ENCODE assay signal across 8 cellular contexts in genomic region chr15:73630796-73631471, GRCh38. TPM values are rescaled to one million over a fixed set of nuclear protein-coding genes. Genes with fewer than 3 reads are reported as not detected.
DNase-seq lines count a peak whose midpoint lies in the region; ATAC-seq, FAIRE-seq and TF ChIP-seq lines count a peak whose summit lies in the region.

No MANE protein-coding gene starts in this region.

- TF ChIP-seq RAD21 in H1 (IDR thresholded peaks at IDR 0.05 in 1 of 2, conservative IDR thresholded peaks at IDR 0.05 in 1 of 2; ENCODE audit: low read depth in 2 of 2, low read length in 2 of 2) = no peak

- no peaks in the 10 kb centered on the region for H3K9me3 ChIP-seq in CD8-positive, alpha-beta memory T cell (ENCODE audit: low read length)
- no peaks in the 10 kb centered on the region for H3K9me3 ChIP-seq in NT2/D1 (ENCODE audit: insufficient read depth, low read length)
- no peaks in the 10 kb centered on the region for H3K9me3 ChIP-seq in H1 (ENCODE audit: insufficient read depth in 2 of 2, low read depth in 1 of 2, low read length in 1 of 2)
- H3K9me3 ChIP-seq in neuron (ENCODE audit: low read length) = no peaks in the 10 kb centered on the region
- H3K9me3 ChIP-seq in tibial nerve = no peaks in the 10 kb centered on the region

- H3K36me3 ChIP-seq in CD8-positive, alpha-beta memory T cell (ENCODE audit: insufficient read depth, low read length) = no peaks in the 10 kb centered on the region
- H3K36me3 ChIP-seq in NT2/D1 (ENCODE audit: insufficient read depth, insufficient read length, low read length) (no peaks in the 10 kb centered on the region), H1 (ENCODE audit: control insufficient read depth in 2 of 4, insufficient read depth in 4 of 4, low read length in 3 of 4) (no peaks in the 10 kb centered on the region), neuron (ENCODE audit: insufficient read depth, low read length) (no peaks in the 10 kb centered on the region), tibial nerve (no peaks in the 10 kb centered on the region)

- no peak for ATAC-seq in GM21423 (IDR thresholded peaks at IDR 0.05; ENCODE audit: unreplicated experiment)
- ATAC-seq in HG02610 (IDR thresholded peaks at IDR 0.05; ENCODE audit: unreplicated experiment) = no peak

- peak overlapping the region; percentile 28 to 92 (median 71) for H3K4me3 Mint-ChIP-seq in CD8-positive, alpha-beta memory T cell
- H3K4me3 Mint-ChIP-seq in activated T-helper 2 cell treated with anti-CD3 and anti-CD28 coated beads, Interferon-gamma antibody, Interleukin-2, Interleukin-4, amounts not matched to agents 10 μg/mL and 5 μg/mL and 100 μg/mL, durations not matched to agents 14 hours and 24 hours and 36 hours (ENCODE audit: low read depth) = no peak overlapping the region

- intact Hi-C loops in activated T-helper 2 cell treated with anti-CD3 and anti-CD28 coated beads, Interferon-gamma antibody, Interleukin-2, Interleukin-4, amounts not matched to agents 10 μg/mL and 5 μg/mL and 100 μg/mL, durations not matched to agents 14 hours and 24 hours and 36 hours (cut with micrococcal nuclease) = loop anchor here (5.0 kb wide), 1 partner anchor 51 kb away; the partner anchor contains the start of gene CD276

- no peak overlapping the region for H2BK5ac ChIP-seq in H1 (ENCODE audit: low read depth, low read length)

- peaks cover 47 to 66% (median 61%) of the 10 kb centered on the region in 3 donors for H3K4me1 Mint-ChIP-seq in CD8-positive, alpha-beta memory T cell
- peaks cover 38% of the 10 kb centered on the region for H3K4me1 Mint-ChIP-seq in activated T-helper 2 cell treated with anti-CD3 and anti-CD28 coated beads, Interferon-gamma antibody, Interleukin-2, Interleukin-4, amounts not matched to agents 10 μg/mL and 5 μg/mL and 100 μg/mL, durations not matched to agents 14 hours and 24 hours and 36 hours (ENCODE audit: low read depth)

- TF ChIP-seq CTCF in H1 (IDR thresholded peaks at IDR 0.05; ENCODE audit: control extremely low read depth in 1 of 3, insufficient read depth in 1 of 3, low read depth in 1 of 3, low read length in 3 of 3) = no peak
- no peak for TF ChIP-seq CTCF in tibial nerve (IDR thresholded peaks at IDR 0.05)

- H3K56ac ChIP-seq in H1 (replicated peaks; ENCODE audit: insufficient read length, low read depth, low read length) = no peak overlapping the region

- peak overlapping the region; percentile 78 to 95 for H3K4me2 ChIP-seq in H1 (ENCODE audit: insufficient read depth in 1 of 2, low read depth in 2 of 2, low read length in 2 of 2)

- peak overlapping the region; percentile 94 for H3K9ac ChIP-seq in NT2/D1 (ENCODE audit: insufficient read length, low read depth)
- no peak overlapping the region for H3K9ac ChIP-seq in H1 (replicated peaks in 1 of 4; ENCODE audit: extremely low read depth in 1 of 4, low read depth in 3 of 4, low read length in 3 of 4)

- H3K23ac ChIP-seq in H1 (ENCODE audit: insufficient read length) = no peak overlapping the region

- H3K36me3 Mint-ChIP-seq in CD8-positive, alpha-beta memory T cell = peaks cover 0 to 1% (median 0%) of the 10 kb centered on the region in 3 donors
- H3K36me3 Mint-ChIP-seq in activated T-helper 2 cell treated with anti-CD3 and anti-CD28 coated beads, Interferon-gamma antibody, Interleukin-2, Interleukin-4, amounts not matched to agents 10 μg/mL and 5 μg/mL and 100 μg/mL, durations not matched to agents 14 hours and 24 hours and 36 hours (ENCODE audit: low read depth) = peaks cover 9% of the 10 kb centered on the region

- H3K4ac ChIP-seq in H1 (replicated peaks; ENCODE audit: insufficient read length, low read depth, low read length) = no peak overlapping the region

- no peaks in the 10 kb centered on the region for H3K27me3 Mint-ChIP-seq in CD8-positive, alpha-beta memory T cell
- H3K27me3 Mint-ChIP-seq in activated T-helper 2 cell treated with anti-CD3 and anti-CD28 coated beads, Interferon-gamma antibody, Interleukin-2, Interleukin-4, amounts not matched to agents 10 μg/mL and 5 μg/mL and 100 μg/mL, durations not matched to agents 14 hours and 24 hours and 36 hours (ENCODE audit: low read depth) = peaks cover 3% of the 10 kb centered on the region

- FAIRE-seq in H1 (lab: Jason Lieb, UNC) = no peak

- H2BK15ac ChIP-seq in H1 (ENCODE audit: low read length) = no peak overlapping the region

- H4K8ac ChIP-seq in H1 (ENCODE audit: extremely low read depth, insufficient read depth, low read length) = no peak overlapping the region

- POLR2A ChIA-PET in CD8-positive, alpha-beta memory T cell (lab: Charles Lee) = no interaction called here
- POLR2A ChIA-PET in H1 (lab: Charles Lee; ENCODE audit: partially characterized antibody) = interaction anchor here (1.1 to 8.5 kb wide), 5 partner anchors 12 to 54 kb away, joined by 3 to 115 read pairs (median 6); no protein-coding TSS in a partner anchor

- no peak overlapping the region for H2BK20ac ChIP-seq in H1 (ENCODE audit: low read length)

- H3K27me3 ChIP-seq in CD8-positive, alpha-beta memory T cell (ENCODE audit: insufficient read depth, low read length, poor library complexity, severe bottlenecking) = no peaks in the 10 kb centered on the region
- H3K27me3 ChIP-seq in NT2/D1 (ENCODE audit: insufficient read depth, insufficient read length) = no peaks in the 10 kb centered on the region
- H3K27me3 ChIP-seq in H1 (replicated peaks in 1 of 4; ENCODE audit: control insufficient read depth in 3 of 4, extremely low read depth in 1 of 4, insufficient read depth in 3 of 4, low read length in 3 of 4) = no peaks in the 10 kb centered on the region
- no peaks in the 10 kb centered on the region for H3K27me3 ChIP-seq in neuron (ENCODE audit: insufficient read depth, low read length)
- H3K27me3 ChIP-seq in tibial nerve = no peaks in the 10 kb centered on the region

- CTCF ChIA-PET in CD8-positive, alpha-beta memory T cell (lab: Charles Lee) = no interaction called here
- CTCF ChIA-PET in H1 (lab: Charles Lee; ENCODE audit: partially characterized antibody) = interaction anchor here (0.8 to 19.3 kb wide), 6 partner anchors 11 to 69 kb away, joined by 3 to 448 read pairs (median 6); no protein-coding TSS in a partner anchor

- H3K9me3 Mint-ChIP-seq in CD8-positive, alpha-beta memory T cell = no peaks in the 10 kb centered on the region
- no peaks in the 10 kb centered on the region for H3K9me3 Mint-ChIP-seq in activated T-helper 2 cell treated with anti-CD3 and anti-CD28 coated beads, Interferon-gamma antibody, Interleukin-2, Interleukin-4, amounts not matched to agents 10 μg/mL and 5 μg/mL and 100 μg/mL, durations not matched to agents 14 hours and 24 hours and 36 hours

- WGBS in H1 (ENCODE audit: extremely low coverage in 1 of 2, insufficient coverage in 1 of 2, insufficient read length in 1 of 2, insufficient replicate concordance in 2 of 2, low coverage in 1 of 2, low lambda C conversion rate in 2 of 2, missing lambda C conversion rate in 1 of 2), 2 experiments = 61% methylated on average over 4 of the region's 4 CpGs; no CpG with 5 or more reads in 1 of the 2 experiments
- WGBS in tibial nerve, 2 donors = 19 to 28% methylated on average over 4 of the region's 4 CpGs

- no peak overlapping the region for H4K91ac ChIP-seq in H1 (replicated peaks; ENCODE audit: insufficient read length, low read length)

- H4K20me1 ChIP-seq in H1 (replicated peaks in 1 of 2; ENCODE audit: control insufficient read depth in 1 of 2, insufficient read depth in 2 of 2, low read length in 2 of 2) = peaks cover 7 to 8% of the 10 kb centered on the region in 2 experiments

- TF ChIP-seq EP300 in H1 (IDR thresholded peaks at IDR 0.05; ENCODE audit: borderline replicate concordance in 1 of 2, low read depth in 2 of 2, low read length in 2 of 2) (no peak), tibial nerve (IDR thresholded peaks at IDR 0.05) (no peak)

- no peak overlapping the region for H4K5ac ChIP-seq in H1 (ENCODE audit: insufficient read length, low read depth, low read length)

- peak overlapping the region in 6 of 8 donors; percentile 8 to 59 (median 40) for H3K27ac Mint-ChIP-seq in CD8-positive, alpha-beta memory T cell
- H3K27ac Mint-ChIP-seq in activated T-helper 2 cell treated with anti-CD3 and anti-CD28 coated beads, Interferon-gamma antibody, Interleukin-2, Interleukin-4, amounts not matched to agents 10 μg/mL and 5 μg/mL and 100 μg/mL, durations not matched to agents 14 hours and 24 hours and 36 hours = no peak overlapping the region

- no peak overlapping the region for H3K4me3 ChIP-seq in CD8-positive, alpha-beta memory T cell (ENCODE audit: low read length)
- H3K4me3 ChIP-seq in NT2/D1 (ENCODE audit: insufficient read length, low read depth) (no peak overlapping the region), H1 (ENCODE audit: extremely low read depth in 1 of 4, insufficient read depth in 2 of 4, low read depth in 3 of 4, low read length in 4 of 4) (peak overlapping the region in 2 of 4 experiments; percentile 20 to 96; a peak in 3 of 8 replicates), neuron (ENCODE audit: low read length) (peak overlapping the region; percentile 84), tibial nerve (peak overlapping the region in 1 of 4 donors; percentile 100)

- H3K4me1 ChIP-seq in CD8-positive, alpha-beta memory T cell (ENCODE audit: insufficient read depth, low read length) = peaks cover 45% of the 10 kb centered on the region
- no peaks in the 10 kb centered on the region for H3K4me1 ChIP-seq in NT2/D1 (ENCODE audit: insufficient read depth, insufficient read length)
- peaks cover 0 to 16% (median 7%) of the 10 kb centered on the region in 4 experiments; a peak in 4 of 7 replicates for H3K4me1 ChIP-seq in H1 (replicated peaks in 1 of 4; ENCODE audit: control insufficient read depth in 3 of 4, insufficient read depth in 4 of 4, low read length in 3 of 4)
- H3K4me1 ChIP-seq in neuron (ENCODE audit: insufficient read depth, low read length) = peaks cover 33% of the 10 kb centered on the region
- peaks cover 0 to 72% (median 26%) of the 10 kb centered on the region in 4 donors for H3K4me1 ChIP-seq in tibial nerve

- peaks cover 20 to 68% of the 10 kb centered on the region in 2 experiments for H3K79me2 ChIP-seq in H1 (ENCODE audit: control insufficient read depth in 1 of 2, insufficient read depth in 2 of 2, low read length in 2 of 2)

- no peak for TF ChIP-seq POLR2A in H1 (IDR thresholded peaks at IDR 0.05; ENCODE audit: control extremely low read depth in 1 of 2, low read depth in 2 of 2, low read length in 2 of 2)
- TF ChIP-seq POLR2A in tibial nerve (IDR thresholded peaks at IDR 0.05) = no peak

- no peak overlapping the region for H2BK120ac ChIP-seq in H1 (replicated peaks; ENCODE audit: low read depth, low read length)

- no peak for DNase-seq in CD8-positive, alpha-beta memory T cell
- DNase-seq in NT2/D1 (ENCODE audit: low read depth, low spot score) (no peak), H1 (ENCODE audit: low read depth in 1 of 2, low spot score in 2 of 2) (no peak), tibial nerve (ENCODE audit: low spot score in 2 of 2) (no peak)
- DNase-seq in activated T-helper 2 cell treated with anti-CD3 and anti-CD28 coated beads, Interferon-gamma antibody, Interleukin-2, Interleukin-4, amounts not matched to agents 10 μg/mL and 5 μg/mL and 100 μg/mL, durations not matched to agents 14 hours and 24 hours and 36 hours (ENCODE audit: low spot score) = no peak

- H3K23me2 ChIP-seq in H1 (ENCODE audit: low read depth, low read length) = peaks cover 8% of the 10 kb centered on the region; the same call in 1 of the 2 replicates

- H3K14ac ChIP-seq in H1 (ENCODE audit: insufficient read length) = no peak overlapping the region

- H2BK12ac ChIP-seq in H1 (ENCODE audit: low read depth, low read length) = no peak overlapping the region

- no peak overlapping the region for H3K18ac ChIP-seq in H1 (ENCODE audit: extremely low read depth, low read length)

- H2AFZ ChIP-seq in H1 (ENCODE audit: low read length) (no peak overlapping the region), neuron (ENCODE audit: low read depth, low read length) (no peak overlapping the region)

- no peaks in the 10 kb centered on the region for H3K79me1 ChIP-seq in H1 (ENCODE audit: low read depth, low read length)

- no peak overlapping the region for H2AK5ac ChIP-seq in H1 (ENCODE audit: low read depth, low read length)

- no peak overlapping the region for H3K27ac ChIP-seq in CD8-positive, alpha-beta memory T cell (ENCODE audit: low read depth, low read length)
- H3K27ac ChIP-seq in H1 (ENCODE audit: low read depth, low read length) (no peak overlapping the region), tibial nerve (peak overlapping the region in 2 of 4 donors; percentile 47 to 96)

RNA-seq across cellular contexts. Expression of gene NPTN, which starts 2.3 kb away (rescaled TPM):
- 10 to 100 TPM; 55.8 to 58.5 TPM for total RNA-seq in CD8-positive, alpha-beta memory T cell
- 46.1 TPM for polyA plus RNA-seq in CD8-positive, alpha-beta memory T cell
- 113 TPM in 2 replicates for total RNA-seq in H1 (2021; fragmentation: NEBNext Ultra II Directional; extraction: Animal tissue kit (Norgen Biotek cat#: 25700))
- 59.7 and 67.0 TPM in 2 replicates for polyA plus RNA-seq in H1 (2011; rRNA removed)
- 82.1 TPM for polyA plus RNA-seq in H1 (2011; cell fraction: cytosol; rRNA removed)
- 73.3 TPM for polyA plus RNA-seq in H1 (2011; cell fraction: nucleus; rRNA removed)
- 117 to 134 TPM (median 125 TPM) in 4 replicates for polyA plus RNA-seq in H1 (2012, experiment 1 of 2)
- polyA plus RNA-seq in H1 (2012, experiment 2 of 2) = 57.2 TPM
- polyA plus RNA-seq in H1 (2013, experiment 1 of 2) = 148 TPM
- polyA plus RNA-seq in H1 (2013, experiment 2 of 2) = 165 TPM
- polyA minus RNA-seq in H1 (2011; rRNA and poly(A)+ RNA removed) = 115 and 146 TPM in 2 replicates
- polyA minus RNA-seq in H1 (2011; cell fraction: cytosol; rRNA and poly(A)+ RNA removed) = 50.1 TPM
- 81.5 TPM for polyA minus RNA-seq in H1 (2011; cell fraction: nucleus; rRNA and poly(A)+ RNA removed)
- 69.3 and 76.6 TPM in 2 replicates for total RNA-seq in activated T-helper 2 cell treated with anti-CD3 and anti-CD28 coated beads, Interferon-gamma antibody, Interleukin-2, Interleukin-4, amounts not matched to agents 10 μg/mL and 5 μg/mL and 100 μg/mL, durations not matched to agents 14 hours and 24 hours and 36 hours
- 100 to 1,000 TPM in 2 of 4 donors, 10 to 100 TPM in 2; 84.3 to 118 (median 106) TPM for total RNA-seq in tibial nerve

RNA-seq across cellular contexts. Expression of gene CD276, which starts 53.2 kb away (rescaled TPM):
- total RNA-seq in CD8-positive, alpha-beta memory T cell = 1 to 10 TPM; 1.9 to 2.4 TPM
- not detected for polyA plus RNA-seq in CD8-positive, alpha-beta memory T cell
- total RNA-seq in H1 (2021; fragmentation: NEBNext Ultra II Directional; extraction: Animal tissue kit (Norgen Biotek cat#: 25700)) = 152 and 156 TPM in 2 replicates
- 158 and 190 TPM in 2 replicates for polyA plus RNA-seq in H1 (2011; rRNA removed)
- 79.5 TPM for polyA plus RNA-seq in H1 (2011; cell fraction: cytosol; rRNA removed)
- polyA plus RNA-seq in H1 (2011; cell fraction: nucleus; rRNA removed) = 197 TPM
- 143 to 200 TPM (median 177 TPM) in 4 replicates for polyA plus RNA-seq in H1 (2012, experiment 1 of 2)
- 186 TPM for polyA plus RNA-seq in H1 (2012, experiment 2 of 2)
- polyA plus RNA-seq in H1 (2013, experiment 1 of 2) = 290 TPM
- polyA plus RNA-seq in H1 (2013, experiment 2 of 2) = 333 TPM
- 116 and 197 TPM in 2 replicates for polyA minus RNA-seq in H1 (2011; rRNA and poly(A)+ RNA removed)
- 102 TPM for polyA minus RNA-seq in H1 (2011; cell fraction: cytosol; rRNA and poly(A)+ RNA removed)
- 79.9 TPM for polyA minus RNA-seq in H1 (2011; cell fraction: nucleus; rRNA and poly(A)+ RNA removed)
- 16.7 and 17.0 TPM in 2 replicates for total RNA-seq in activated T-helper 2 cell treated with anti-CD3 and anti-CD28 coated beads, Interferon-gamma antibody, Interleukin-2, Interleukin-4, amounts not matched to agents 10 μg/mL and 5 μg/mL and 100 μg/mL, durations not matched to agents 14 hours and 24 hours and 36 hours
- total RNA-seq in tibial nerve = 10 to 100 TPM; 42.6 to 93.3 (median 70.9) TPM
